9 cellular contexts compared by ENCODE assay signal in the genomic region with DNA sequence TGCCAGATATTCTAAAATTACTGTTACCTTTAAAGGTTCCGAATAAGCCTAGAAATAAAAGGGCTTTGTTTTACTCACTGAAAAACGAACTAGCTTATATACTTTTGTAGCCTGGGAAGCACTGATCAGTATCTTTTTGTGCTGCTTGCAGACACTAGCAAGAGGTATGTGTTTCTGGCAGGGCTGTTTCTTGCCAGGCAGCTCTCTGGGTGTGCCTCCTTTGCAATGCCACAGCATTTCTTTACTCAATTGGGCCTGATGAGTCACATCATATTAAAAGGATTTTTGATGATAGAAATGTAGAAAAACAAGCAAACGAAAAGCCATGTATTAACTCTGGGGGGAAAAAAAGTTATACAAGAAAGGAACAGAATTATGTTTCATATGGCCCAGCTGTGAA. TPM values are rescaled to one million over a fixed set of nuclear protein-coding genes. Genes with fewer than 3 reads are reported as not detected.
DNase-seq lines count a peak whose midpoint lies in the region; TF ChIP-seq lines count a peak whose summit lies in the region.
"Had no signal": no experiment of that assay in that cellular context is flagged by ENCODE, and none has a peak within 500 bp of the region (broad histone marks: within the 10 kb centered on the region; RNA-seq: fewer than 3 reads in every experiment).

No MANE protein-coding gene starts in this region.

- no peaks in the 10 kb centered on the region for H4K20me1 ChIP-seq in hepatocyte (ENCODE audit: insufficient read depth, poor library complexity, severe bottlenecking)

- no peak overlapping the region for H3K9ac ChIP-seq in parathyroid adenoma

- H3K9me3 ChIP-seq in parathyroid adenoma (ENCODE audit: control insufficient read depth, low read length), result no peaks in the 10 kb centered on the region
- no peaks in the 10 kb centered on the region for H3K9me3 ChIP-seq in hepatocyte (ENCODE audit: low read depth)
- H3K9me3 ChIP-seq: spleen had no signal

- H2AFZ ChIP-seq in parathyroid adenoma (no peak overlapping the region), hepatocyte (no peak overlapping the region)

- peak; percentile 12 for DNase-seq in ELF-1 (ENCODE audit: low read depth, low spot score)
- DNase-seq in T-helper 1 cell, result peak in 3 of 5 donors; percentile 22 to 79 (median 24)
- peak; percentile 67 to 74 for DNase-seq in cardiac fibroblast (ENCODE audit: low read depth in 2 of 2)
- DNase-seq in hepatocyte (ENCODE audit: low spot score), result no peak
- no peak for DNase-seq in OCI-M2 (lab: John Stamatoyannopoulos, UW; ENCODE audit: unreplicated experiment)
- DNase-seq in HuH-7 (ENCODE audit: low spot score), result no peak
- no peak for DNase-seq in D341Med (ENCODE audit: low spot score)
- DNase-seq: spleen had no signal

- H3K27me3 ChIP-seq in parathyroid adenoma (ENCODE audit: control insufficient read depth, insufficient read depth, low read length) (no peaks in the 10 kb centered on the region), hepatocyte (no peaks in the 10 kb centered on the region)
- H3K27me3 ChIP-seq: spleen had no signal

- H3K79me2 ChIP-seq in parathyroid adenoma (peaks cover 2% of the 10 kb centered on the region), hepatocyte (no peaks in the 10 kb centered on the region)

- H3K36me3 ChIP-seq in parathyroid adenoma (ENCODE audit: control insufficient read depth, insufficient read depth, low read length) (no peaks in the 10 kb centered on the region), hepatocyte (replicated peaks; ENCODE audit: insufficient read depth, low read depth) (no peaks in the 10 kb centered on the region)

- TF ChIP-seq CTCF in cardiac fibroblast (IDR thresholded peaks at IDR 0.05; ENCODE audit: low read depth, low read length) (no peak), parathyroid adenoma (IDR thresholded peaks at IDR 0.05) (no peak), hepatocyte (IDR thresholded peaks at IDR 0.05; ENCODE audit: poor library complexity) (no peak)

- no peaks in the 10 kb centered on the region for H3K9me2 ChIP-seq in hepatocyte (replicated peaks; ENCODE audit: insufficient read depth)

- 63% methylated on average over 3 of the region's 3 CpGs for WGBS in hepatocyte (ENCODE audit: low lambda C conversion rate, missing lambda C conversion rate)

- H3K4me1 ChIP-seq in parathyroid adenoma (peaks cover 4% of the 10 kb centered on the region), hepatocyte (ENCODE audit: insufficient read depth) (peaks cover 5% of the 10 kb centered on the region)

- H3K4me3 ChIP-seq in cardiac fibroblast (replicated peaks in 1 of 2; ENCODE audit: low read depth in 2 of 2, low read length in 2 of 2) (no peak overlapping the region), parathyroid adenoma (ENCODE audit: low read depth, low read length) (no peak overlapping the region), hepatocyte (no peak overlapping the region)
- H3K4me3 ChIP-seq: spleen had no signal

- H3K4me2 ChIP-seq in parathyroid adenoma (ENCODE audit: low read length), result peak overlapping the region; percentile 12
- no peak overlapping the region for H3K4me2 ChIP-seq in hepatocyte

- H3K27ac ChIP-seq in parathyroid adenoma (no peak overlapping the region), hepatocyte (no peak overlapping the region)

RNA-seq across cellular contexts. Expression of a gene that starts 35.6 kb away (rescaled TPM):
- 0.07 and 0.12 TPM in 2 replicates for total RNA-seq in hepatocyte
- polyA plus RNA-seq in hepatocyte, result 0.24 TPM in 1 of 2 replicates, not detected in the other

Comparison
In these comparisons a context has a peak if more than half of its experiments do, and no peak if none do; other contexts are left out.
1. DNase-seq: peak in ELF-1 (single experiment), T-helper 1 cell (3 of 5) and cardiac fibroblast (2 of 2); none in hepatocyte (single experiment), OCI-M2 (single experiment), HuH-7 (single experiment) and D341Med (single experiment).